In genomic region chr9:126563556-126563955, GRCh38 we compare ENCODE assay signal across 24 cellular contexts. TPM values are rescaled to one million over a fixed set of nuclear protein-coding genes. Genes with fewer than 3 reads are reported as not detected.
"Had no signal": no experiment of that assay in that cellular context is flagged by ENCODE, and none has a peak within 500 bp of the region (broad histone marks: within the 10 kb centered on the region; RNA-seq: fewer than 3 reads in every experiment).

No MANE protein-coding gene starts in this region.

- H3K27ac ChIP-seq: adrenal gland, Peyer's patch, RWPE1, SJSA1 had no signal

- H3K4me3 Mint-ChIP-seq: activated CD8-positive, alpha-beta T cell treated with anti-CD3 and anti-CD28 coated beads for 36 hours; activated naive CD8-positive, alpha-beta T cell treated with anti-CD3 and anti-CD28 coated beads, Interleukin-2, amount 10 ng/mL, durations not matched to agents 7 days and 5 days; T-helper 2 cell treated with Interferon-gamma antibody and Interleukin-4, amounts not matched to agents 5 μg/mL and 100 μg/mL, for 36 hours had no signal

- H3K4me1 ChIP-seq: adrenal gland, Peyer's patch, SJSA1 had no signal

- H3K9me3 ChIP-seq: adrenal gland, MG63, Peyer's patch, SJSA1 had no signal

- H3K27ac Mint-ChIP-seq: activated CD8-positive, alpha-beta T cell treated with anti-CD3 and anti-CD28 coated beads for 36 hours; activated naive CD8-positive, alpha-beta T cell treated with anti-CD3 and anti-CD28 coated beads, Interleukin-2, amount 10 ng/mL, durations not matched to agents 7 days and 5 days; T-helper 2 cell treated with Interferon-gamma antibody and Interleukin-4, amounts not matched to agents 5 μg/mL and 100 μg/mL, for 36 hours had no signal

- ATAC-seq: activated CD4-positive, CD25-positive, alpha-beta regulatory T cell treated with anti-CD3 and anti-CD28 coated beads, Interleukin-2, amount 50 U/mL, for 24 hours; activated CD8-positive, alpha-beta T cell treated with anti-CD3 and anti-CD28 coated beads for 36 hours had no signal

- H3K36me3 ChIP-seq: adrenal gland, MG63, Peyer's patch, SJSA1 had no signal

- H3K9me3 Mint-ChIP-seq: activated CD8-positive, alpha-beta T cell treated with anti-CD3 and anti-CD28 coated beads for 36 hours; activated naive CD8-positive, alpha-beta T cell treated with anti-CD3 and anti-CD28 coated beads, Interleukin-2, amount 10 ng/mL, durations not matched to agents 7 days and 5 days; T-helper 2 cell treated with Interferon-gamma antibody and Interleukin-4, amounts not matched to agents 5 μg/mL and 100 μg/mL, for 36 hours had no signal

- DNase-seq: activated CD4-positive, alpha-beta T cell treated with anti-CD3 and anti-CD28 coated beads for 4 hours; activated CD8-positive, alpha-beta memory T cell treated with anti-CD3 and anti-CD28 coated beads, Interleukin-2, amount 50 U/mL, for 4 hours; activated CD8-positive, alpha-beta T cell treated with anti-CD3 and anti-CD28 coated beads for 36 hours; activated naive CD4-positive, alpha-beta T cell treated with anti-CD3 and anti-CD28 coated beads, Interleukin-2, amount 50 U/mL, for 16 hours; activated naive CD8-positive, alpha-beta T cell treated with anti-CD3 and anti-CD28 coated beads, Interleukin-2, amount 10 ng/mL, durations not matched to agents 7 days and 5 days; adrenal gland; anterior cingulate cortex; caudate nucleus; MG63; MV-4-11; NCI-H1105; NCI-H1436; NCI-H187 treated with DMSO at 0.1 percent for 48 hours; NCI-H2081 treated with DMSO at 0.1 percent for 48 hours; NCI-H446; NCI-H524; Peyer's patch; SHP77; SW 1271 had no signal

- H3K4me3 ChIP-seq: adrenal gland, MG63, Peyer's patch, SJSA1 had no signal

- H3K36me3 Mint-ChIP-seq: activated naive CD8-positive, alpha-beta T cell treated with anti-CD3 and anti-CD28 coated beads, Interleukin-2, amount 10 ng/mL, durations not matched to agents 7 days and 5 days had no signal

RNA-seq across cellular contexts. Expression of gene LMX1B, which starts 50.2 kb away (rescaled TPM):
- total RNA-seq: activated CD8-positive, alpha-beta T cell treated with anti-CD3 and anti-CD28 coated beads for 36 hours; activated naive CD8-positive, alpha-beta T cell treated with anti-CD3 and anti-CD28 coated beads, Interleukin-2, amount 10 ng/mL, durations not matched to agents 7 days and 5 days; Peyer's patch; SJSA1; T-helper 1 cell treated with Interleukin-12 subunit alpha and Interleukin-12 subunit beta and Interleukin-4 antibody, amounts not matched to agents 30 ng/mL and 1 ng/mL, for 36 hours had no signal
